Comparison of ENCODE assay signal across 10 cellular contexts in genomic region chr6:97059473-97059872, GRCh38.
A peak's percentile ranks its signal among the peaks of the same experiment; 100 is the strongest.
DNase-seq lines count a peak whose midpoint lies in the region; ATAC-seq, FAIRE-seq and TF ChIP-seq lines count a peak whose summit lies in the region.
"Had no signal": no experiment of that assay in that cellular context is flagged by ENCODE, and none has a peak within 500 bp of the region (broad histone marks: within the 10 kb centered on the region; RNA-seq: fewer than 3 reads in every experiment).

No MANE protein-coding gene starts in this region.

- H3K36me3 Mint-ChIP-seq in CD4-positive, alpha-beta memory T cell = peaks cover 0 to 4% of the 10 kb centered on the region in 2 donors
- no peaks in the 10 kb centered on the region for H3K36me3 Mint-ChIP-seq in activated T-cell treated with anti-CD3 and anti-CD28 coated beads, Interleukin-2, amount 50 U/mL, for 24 hours (ENCODE audit: low read depth)
- H3K36me3 Mint-ChIP-seq: natural killer cell treated with Interleukin-12 subunit alpha and Interleukin-12 subunit beta and Interleukin-15 and Interleukin-18, amount 100 ng/mL, for 72 hours had no signal

- peak; percentile 79 to 87 for TF ChIP-seq RAD21 in K562 (CRISPR knock-in tag; conservative IDR thresholded peaks at IDR 0.05 in 1 of 2, IDR thresholded peaks at IDR 0.05 in 1 of 2)

- no peak overlapping the region for H3K27ac Mint-ChIP-seq in CD4-positive, alpha-beta memory T cell
- no peak overlapping the region for H3K27ac Mint-ChIP-seq in activated T-cell treated with anti-CD3 and anti-CD28 coated beads, Interleukin-2, amount 50 U/mL, for 24 hours
- H3K27ac Mint-ChIP-seq: natural killer cell treated with Interleukin-12 subunit alpha and Interleukin-12 subunit beta and Interleukin-15 and Interleukin-18, amount 100 ng/mL, for 72 hours had no signal

- CTCF ChIA-PET in CD4-positive, alpha-beta memory T cell (lab: Charles Lee; ENCODE audit: partially characterized antibody) = interaction anchor here (0.9 to 3.8 kb wide), 6 partner anchors 16 to 495 kb away, joined by 3 to 43 read pairs (median 4); no protein-coding TSS in a partner anchor
- CTCF ChIA-PET in K562 (lab: Yijun Ruan, JAX; ENCODE audit: low intra/inter-chr PET ratio) = interaction anchor here (0.7 to 2.1 kb wide), 5 partner anchors 160 to 517 kb away, joined by 3 to 20 read pairs (median 3); partner anchors contain the start of gene NDUFAF4

- intact Hi-C loops in CD4-positive, alpha-beta memory T cell (cut with micrococcal nuclease) = loop anchor here (1.0 to 2.0 kb wide), 5 partner anchors 163 to 1627 kb away; partner anchors contain the start of gene NDUFAF4
- intact Hi-C loops in K562 (cut with micrococcal nuclease) = loop anchor here (1.0 to 10.0 kb wide), 5 partner anchors 160 to 1695 kb away; no protein-coding TSS in a partner anchor
- intact Hi-C loops in left lung (cut with DNase I) = loop anchor here in 1 of 2 donors (5.0 to 10.0 kb wide), 3 partner anchors 162 to 515 kb away; partner anchors contain the start of gene NDUFAF4
- intact Hi-C loops in posterior cingulate gyrus (cut with DNase I) = loop anchor here (2.0 kb wide), 1 partner anchor 161 kb away; no protein-coding TSS in a partner anchor

- H3K9me3 ChIP-seq in CD4-positive, alpha-beta memory T cell (ENCODE audit: control insufficient read depth in 1 of 2, low read length in 2 of 2) = no peaks in the 10 kb centered on the region
- H3K9me3 ChIP-seq in K562 (replicated peaks; ENCODE audit: control insufficient read depth, insufficient read depth, low read depth, low read length) (no peaks in the 10 kb centered on the region), left lung (no peaks in the 10 kb centered on the region)
- H3K9me3 ChIP-seq: SJSA1 had no signal

- peak; percentile 21 to 74 (median 24); a peak in 3 of 6 replicates for TF ChIP-seq CTCF in K562 (IDR thresholded peaks at IDR 0.05 in 2 of 3, conservative IDR thresholded peaks at IDR 0.05 in 1 of 3; ENCODE audit: insufficient read depth in 2 of 3, low read depth in 1 of 3, low read length in 3 of 3)
- TF ChIP-seq CTCF in left lung (IDR thresholded peaks at IDR 0.05) = peak; percentile 34 to 49

- no peak overlapping the region for H3K4me2 ChIP-seq in K562 (ENCODE audit: insufficient read depth, low read length)

- H3K9ac ChIP-seq in K562 (ENCODE audit: insufficient read depth in 1 of 2, low read depth in 2 of 2, low read length in 2 of 2) = no peak overlapping the region

- no peak overlapping the region for H3K4me3 Mint-ChIP-seq in CD4-positive, alpha-beta memory T cell
- H3K4me3 Mint-ChIP-seq in activated T-cell treated with anti-CD3 and anti-CD28 coated beads, Interleukin-2, amount 50 U/mL, for 24 hours = no peak overlapping the region
- H3K4me3 Mint-ChIP-seq: natural killer cell treated with Interleukin-12 subunit alpha and Interleukin-12 subunit beta and Interleukin-15 and Interleukin-18, amount 100 ng/mL, for 72 hours had no signal

- peak; percentile 82 for FAIRE-seq in K562 (lab: Jason Lieb, UNC)

- no peaks in the 10 kb centered on the region for H3K27me3 Mint-ChIP-seq in CD4-positive, alpha-beta memory T cell
- H3K27me3 Mint-ChIP-seq in activated T-cell treated with anti-CD3 and anti-CD28 coated beads, Interleukin-2, amount 50 U/mL, for 24 hours = no peaks in the 10 kb centered on the region

- in situ Hi-C loops in K562 (cut with MboI) = loop anchor here (5.0 kb wide), 1 partner anchor 432 kb away; no protein-coding TSS in a partner anchor

- H3K9me3 Mint-ChIP-seq in CD4-positive, alpha-beta memory T cell = no peaks in the 10 kb centered on the region
- no peaks in the 10 kb centered on the region for H3K9me3 Mint-ChIP-seq in activated T-cell treated with anti-CD3 and anti-CD28 coated beads, Interleukin-2, amount 50 U/mL, for 24 hours
- H3K9me3 Mint-ChIP-seq: natural killer cell treated with Interleukin-12 subunit alpha and Interleukin-12 subunit beta and Interleukin-15 and Interleukin-18, amount 100 ng/mL, for 72 hours had no signal

- BruUV-seq in K562 (replicated peaks; lab: Mats Ljungman, UMichigan) = no TSS peak

- no peaks in the 10 kb centered on the region for H3K9me1 ChIP-seq in K562 (ENCODE audit: control insufficient read depth, insufficient read depth, low read length)

- H3K4me3 ChIP-seq in CD4-positive, alpha-beta memory T cell (ENCODE audit: low read length in 2 of 2) = no peak overlapping the region
- H3K4me3 ChIP-seq in K562 (no peak overlapping the region), left lung (no peak overlapping the region)
- H3K4me3 ChIP-seq: SJSA1 had no signal

- H3K36me3 ChIP-seq in CD4-positive, alpha-beta memory T cell (ENCODE audit: insufficient read depth, low read length) = no peaks in the 10 kb centered on the region
- H3K36me3 ChIP-seq in K562 (ENCODE audit: control insufficient read depth, insufficient read depth, low read length) = no peaks in the 10 kb centered on the region
- H3K36me3 ChIP-seq in left lung = no peaks in the 10 kb centered on the region
- H3K36me3 ChIP-seq: SJSA1 had no signal

- no peaks in the 10 kb centered on the region for H3K4me1 Mint-ChIP-seq in CD4-positive, alpha-beta memory T cell
- H3K4me1 Mint-ChIP-seq in activated T-cell treated with anti-CD3 and anti-CD28 coated beads, Interleukin-2, amount 50 U/mL, for 24 hours (ENCODE audit: low read depth) = peaks cover 2% of the 10 kb centered on the region

- no peak overlapping the region for H3K27ac ChIP-seq in CD4-positive, alpha-beta memory T cell (ENCODE audit: low read depth, low read length)
- H3K27ac ChIP-seq in K562 (ENCODE audit: extremely low read depth, low read depth, low read length) (no peak overlapping the region), left lung (no peak overlapping the region)
- H3K27ac ChIP-seq: SJSA1 had no signal

- no peaks in the 10 kb centered on the region for H3K27me3 ChIP-seq in CD4-positive, alpha-beta memory T cell (ENCODE audit: insufficient read depth, low read length)
- H3K27me3 ChIP-seq in K562 (ENCODE audit: control insufficient read depth in 2 of 2, insufficient read depth in 2 of 2, low read length in 2 of 2) (no peaks in the 10 kb centered on the region; a peak in 1 of 5 replicates), left lung (no peaks in the 10 kb centered on the region)

- H2AFZ ChIP-seq in K562 (ENCODE audit: low read depth, low read length) = no peak overlapping the region

- H3K79me2 ChIP-seq in K562 (ENCODE audit: control insufficient read depth, insufficient read depth, low read length) = no peaks in the 10 kb centered on the region

- H4K20me1 ChIP-seq in K562 (replicated peaks; ENCODE audit: control insufficient read depth, insufficient read depth, low read length) = no peaks in the 10 kb centered on the region

- ATAC-seq in GM18867 (IDR thresholded peaks at IDR 0.05; ENCODE audit: unreplicated experiment) = peak; percentile 90
- peak; percentile 67 for ATAC-seq in HG02970 (IDR thresholded peaks at IDR 0.05; ENCODE audit: low FRiP score, unreplicated experiment)
- peak; percentile 78 for ATAC-seq in K562
- ATAC-seq in left lung = peak; percentile 56

- POLR2A ChIA-PET in CD4-positive, alpha-beta memory T cell (lab: Charles Lee; ENCODE audit: partially characterized antibody) = no interaction called here
- POLR2A ChIA-PET in K562 (lab: Yijun Ruan, JAX) = no interaction called here

- H3K4me1 ChIP-seq in CD4-positive, alpha-beta memory T cell (ENCODE audit: insufficient read depth, low read length) = no peaks in the 10 kb centered on the region
- H3K4me1 ChIP-seq in K562 (replicated peaks in 1 of 2; ENCODE audit: control insufficient read depth in 2 of 2, insufficient read depth in 2 of 2, low read length in 2 of 2) (no peaks in the 10 kb centered on the region), left lung (no peaks in the 10 kb centered on the region)
- H3K4me1 ChIP-seq: SJSA1 had no signal

- TF ChIP-seq POLR2A in K562 (conservative IDR thresholded peaks at IDR 0.05) = no peak

- DNase-seq in CD4-positive, alpha-beta memory T cell = peak in 4 of 5 donors; percentile 22 to 34 (median 28)
- peak; percentile 36 for DNase-seq in NCI-H2107 treated with DMSO at 0.1 percent for 48 hours (lab: John Stamatoyannopoulos, UW; ENCODE audit: unreplicated experiment)
- peak; percentile 15 to 33 (median 29) for DNase-seq in K562 (ENCODE audit: extremely low read depth in 1 of 4, low spot score in 3 of 4)
- no peak for DNase-seq in left lung
- no peak for DNase-seq in posterior cingulate gyrus
- no peak for DNase-seq in activated T-cell treated with anti-CD3 and anti-CD28 coated beads, Interleukin-2, amount 50 U/mL, for 24 hours

- no peak for TF ChIP-seq EP300 in K562 (IDR thresholded peaks at IDR 0.05; ENCODE audit: low read length)

TF ChIP-seq in K562, 482 proteins besides CTCF, POLR2A, EP300 and RAD21 (continues in another document):
- TF ChIP-seq RBM22 (IDR thresholded peaks at IDR 0.05; ENCODE audit: low read depth, low read length, poor library complexity, severe bottlenecking) = no peak
- TF ChIP-seq OTX1 (CRISPR knock-in tag; IDR thresholded peaks at IDR 0.05) = no peak
- no peak for TF ChIP-seq ZNF41 (CRISPR knock-in tag; conservative IDR thresholded peaks at IDR 0.05)
- peak; percentile 59; the same call in 1 of the 2 replicates for TF ChIP-seq DEAF1 (CRISPR knock-in tag; IDR thresholded peaks at IDR 0.05)
- no peak for TF ChIP-seq ZNF280B (CRISPR knock-in tag; IDR thresholded peaks at IDR 0.05)
- peak; percentile 41; the same call in 1 of the 2 replicates for TF ChIP-seq SMC3 (conservative IDR thresholded peaks at IDR 0.05; ENCODE audit: insufficient read depth, low read depth, low read length)

Comparison
In these comparisons a context has a peak if more than half of its experiments do, and no peak if none do; other contexts are left out.
1. DNase-seq: peak in CD4-positive, alpha-beta memory T cell (4 of 5), NCI-H2107 treated with DMSO at 0.1 percent for 48 hours (single experiment) and K562 (4 of 4); none in left lung (0 of 2), posterior cingulate gyrus (0 of 10) and activated T-cell treated with anti-CD3 and anti-CD28 coated beads, Interleukin-2, amount 50 U/mL, for 24 hours (single experiment).
2. Peak in every context shown above with its lines, with median percentiles within 50 percentile points of each other: ATAC-seq.